Comparison of ENCODE assay signal across 15 cellular contexts in the genomic region with DNA sequence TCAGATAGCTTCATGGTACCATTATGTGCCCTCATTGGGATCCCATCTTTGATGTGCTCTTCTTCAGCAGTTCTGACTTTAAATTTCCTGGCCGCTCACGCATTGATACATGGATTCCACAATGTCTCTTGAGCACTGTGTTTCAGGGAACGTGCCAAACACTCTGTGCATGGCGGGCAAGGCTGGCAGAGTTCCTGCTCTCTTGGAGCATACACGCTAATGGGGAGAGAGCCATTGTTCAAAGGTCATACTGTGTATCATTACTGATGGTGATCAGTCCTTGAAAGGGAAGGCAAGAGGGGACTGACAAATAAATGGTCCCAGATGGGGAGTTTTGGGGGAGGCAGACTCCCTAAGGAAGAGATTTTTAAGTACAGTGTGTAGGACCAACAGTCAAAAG. TPM values are rescaled to one million over a fixed set of nuclear protein-coding genes. Genes with fewer than 3 reads are reported as not detected.
A peak's percentile ranks its signal among the peaks of the same experiment; 100 is the strongest.
DNase-seq lines count a peak whose midpoint lies in the region; ATAC-seq and TF ChIP-seq lines count a peak whose summit lies in the region.
"Had no signal": no experiment of that assay in that cellular context is flagged by ENCODE, and none has a peak within 500 bp of the region (broad histone marks: within the 10 kb centered on the region; RNA-seq: fewer than 3 reads in every experiment).

No MANE protein-coding gene starts in this region.

- no peak overlapping the region for H3K27ac Mint-ChIP-seq in activated CD8-positive, alpha-beta T cell treated with anti-CD3 and anti-CD28 coated beads, Interleukin-2, amount 10 ng/mL, durations not matched to agents 7 days and 5 days
- no peak overlapping the region for H3K27ac Mint-ChIP-seq in activated CD8-positive, alpha-beta T cell treated with anti-CD3 and anti-CD28 coated beads for 36 hours
- peak overlapping the region; percentile 60 for H3K27ac Mint-ChIP-seq in progenitor cell of endocrine pancreas
- H3K27ac Mint-ChIP-seq: CD4-positive, CD25-positive, alpha-beta regulatory T cell had no signal

- peaks cover 19% of the 10 kb centered on the region for H3K9me3 Mint-ChIP-seq in activated CD8-positive, alpha-beta T cell treated with anti-CD3 and anti-CD28 coated beads, Interleukin-2, amount 10 ng/mL, durations not matched to agents 7 days and 5 days (ENCODE audit: insufficient read depth)
- peaks cover 15% of the 10 kb centered on the region for H3K9me3 Mint-ChIP-seq in activated CD8-positive, alpha-beta T cell treated with anti-CD3 and anti-CD28 coated beads for 36 hours
- peaks cover 26% of the 10 kb centered on the region for H3K9me3 Mint-ChIP-seq in progenitor cell of endocrine pancreas (ENCODE audit: low read depth)

- no peak for ATAC-seq in activated CD8-positive, alpha-beta T cell treated with anti-CD3 and anti-CD28 coated beads, Interleukin-2, amount 10 ng/mL, durations not matched to agents 7 days and 5 days
- ATAC-seq in activated CD8-positive, alpha-beta T cell treated with anti-CD3 and anti-CD28 coated beads for 36 hours, result no peak
- peak; percentile 51 for ATAC-seq in left lobe of liver
- no peak for ATAC-seq in HG03039 (IDR thresholded peaks at IDR 0.05; ENCODE audit: unreplicated experiment)
- ATAC-seq: GM12878 had no signal

- POLR2A ChIA-PET in activated CD8-positive, alpha-beta T cell treated with anti-CD3 and anti-CD28 coated beads, Interleukin-2, amount 10 ng/mL, durations not matched to agents 7 days and 5 days (lab: Charles Lee), result no interaction called here
- POLR2A ChIA-PET in activated CD8-positive, alpha-beta T cell treated with anti-CD3 and anti-CD28 coated beads for 36 hours (lab: Charles Lee), result no interaction called here

- no peaks in the 10 kb centered on the region for H3K4me1 Mint-ChIP-seq in activated CD8-positive, alpha-beta T cell treated with anti-CD3 and anti-CD28 coated beads, Interleukin-2, amount 10 ng/mL, durations not matched to agents 7 days and 5 days (ENCODE audit: low read depth)
- H3K4me1 Mint-ChIP-seq in activated CD8-positive, alpha-beta T cell treated with anti-CD3 and anti-CD28 coated beads for 36 hours (ENCODE audit: low read depth), result no peaks in the 10 kb centered on the region
- peaks cover 4% of the 10 kb centered on the region for H3K4me1 Mint-ChIP-seq in progenitor cell of endocrine pancreas (ENCODE audit: low read depth)
- H3K4me1 Mint-ChIP-seq: CD4-positive, CD25-positive, alpha-beta regulatory T cell had no signal

- peaks cover 12% of the 10 kb centered on the region for H3K36me3 ChIP-seq in HAP-1 (replicated peaks)

- CTCF ChIA-PET in activated CD8-positive, alpha-beta T cell treated with anti-CD3 and anti-CD28 coated beads, Interleukin-2, amount 10 ng/mL, durations not matched to agents 7 days and 5 days (lab: Charles Lee), result no interaction called here
- CTCF ChIA-PET in activated CD8-positive, alpha-beta T cell treated with anti-CD3 and anti-CD28 coated beads for 36 hours (lab: Charles Lee), result interaction anchor here (1.2 kb wide), 1 partner anchor 218 kb away, joined by 3 read pairs; no protein-coding TSS in a partner anchor

- no peak overlapping the region for H3K4me3 Mint-ChIP-seq in activated CD8-positive, alpha-beta T cell treated with anti-CD3 and anti-CD28 coated beads, Interleukin-2, amount 10 ng/mL, durations not matched to agents 7 days and 5 days
- no peak overlapping the region for H3K4me3 Mint-ChIP-seq in activated CD8-positive, alpha-beta T cell treated with anti-CD3 and anti-CD28 coated beads for 36 hours
- no peak overlapping the region for H3K4me3 Mint-ChIP-seq in progenitor cell of endocrine pancreas (ENCODE audit: low read depth)
- H3K4me3 Mint-ChIP-seq: CD4-positive, CD25-positive, alpha-beta regulatory T cell had no signal

- in situ Hi-C loops in HAP-1 (cut with MboI; ENCODE audit: low sequenced_read_pairs), result loop anchor here (25.0 kb wide), 1 partner anchor 288 kb away; no protein-coding TSS in a partner anchor

- no peaks in the 10 kb centered on the region for H3K4me1 ChIP-seq in HAP-1

- intact Hi-C loops in activated CD8-positive, alpha-beta T cell treated with anti-CD3 and anti-CD28 coated beads for 36 hours (cut with micrococcal nuclease), result no loop called here

- no peaks in the 10 kb centered on the region for H3K27me3 ChIP-seq in HAP-1 (ENCODE audit: low read depth)

- DNase-seq in activated CD8-positive, alpha-beta T cell treated with anti-CD3 and anti-CD28 coated beads, Interleukin-2, amount 10 ng/mL, durations not matched to agents 7 days and 5 days, result peak; percentile 3
- no peak for DNase-seq in activated CD8-positive, alpha-beta T cell treated with anti-CD3 and anti-CD28 coated beads for 36 hours
- peak; percentile 3 for DNase-seq in D341Med (ENCODE audit: low spot score)
- DNase-seq in left lobe of liver (ENCODE audit: low spot score), result peak; percentile 37
- no peak for DNase-seq in progenitor cell of endocrine pancreas (ENCODE audit: low spot score, unreplicated experiment)
- no peak for DNase-seq in NCI-H187 treated with DMSO at 0.1 percent for 48 hours (lab: John Stamatoyannopoulos, UW)
- no peak for DNase-seq in HAP-1 (ENCODE audit: low spot score in 2 of 2)
- DNase-seq: Calu3; CD4-positive, CD25-positive, alpha-beta regulatory T cell; DMS79; GM23248 had no signal

- H3K9me3 ChIP-seq in HAP-1, result peaks cover 9% of the 10 kb centered on the region

- no peak overlapping the region for H3K4me3 ChIP-seq in HAP-1
- H3K4me3 ChIP-seq: GM12878, GM23248 had no signal

- TF ChIP-seq CTCF in activated CD8-positive, alpha-beta T cell treated with anti-CD3 and anti-CD28 coated beads for 36 hours (IDR thresholded peaks at IDR 0.05), result no peak
- TF ChIP-seq CTCF in progenitor cell of endocrine pancreas (IDR thresholded peaks at IDR 0.05; ENCODE audit: unreplicated experiment), result no peak

- peaks cover 3% of the 10 kb centered on the region for H3K36me3 Mint-ChIP-seq in activated CD8-positive, alpha-beta T cell treated with anti-CD3 and anti-CD28 coated beads, Interleukin-2, amount 10 ng/mL, durations not matched to agents 7 days and 5 days (ENCODE audit: low read depth)
- peaks cover 3% of the 10 kb centered on the region for H3K36me3 Mint-ChIP-seq in activated CD8-positive, alpha-beta T cell treated with anti-CD3 and anti-CD28 coated beads for 36 hours (ENCODE audit: low read depth)
- peaks cover 56% of the 10 kb centered on the region for H3K36me3 Mint-ChIP-seq in progenitor cell of endocrine pancreas (ENCODE audit: insufficient read depth)
- H3K36me3 Mint-ChIP-seq: CD4-positive, CD25-positive, alpha-beta regulatory T cell had no signal

- H3K27me3 Mint-ChIP-seq in activated CD8-positive, alpha-beta T cell treated with anti-CD3 and anti-CD28 coated beads, Interleukin-2, amount 10 ng/mL, durations not matched to agents 7 days and 5 days (ENCODE audit: low read depth), result peaks cover 2% of the 10 kb centered on the region
- no peaks in the 10 kb centered on the region for H3K27me3 Mint-ChIP-seq in activated CD8-positive, alpha-beta T cell treated with anti-CD3 and anti-CD28 coated beads for 36 hours
- no peaks in the 10 kb centered on the region for H3K27me3 Mint-ChIP-seq in progenitor cell of endocrine pancreas

RNA-seq across cellular contexts. Expression of a gene that starts 52.3 kb away (rescaled TPM):
- total RNA-seq in activated CD8-positive, alpha-beta T cell treated with anti-CD3 and anti-CD28 coated beads, Interleukin-2, amount 10 ng/mL, durations not matched to agents 7 days and 5 days, result not detected
- not detected for total RNA-seq in activated CD8-positive, alpha-beta T cell treated with anti-CD3 and anti-CD28 coated beads for 36 hours
- 6,364 TPM for total RNA-seq in left lobe of liver
- total RNA-seq in progenitor cell of endocrine pancreas, result 678 and 717 TPM in 2 replicates
- total RNA-seq: A673; CD4-positive, CD25-positive, alpha-beta regulatory T cell; G401; GM23248 had no signal

Comparison
In these comparisons a context has a peak if more than half of its experiments do, and no peak if none do; other contexts are left out.
1. DNase-seq: peak in activated CD8-positive, alpha-beta T cell treated with anti-CD3 and anti-CD28 coated beads, Interleukin-2, amount 10 ng/mL, durations not matched to agents 7 days and 5 days (single experiment), D341Med (single experiment) and left lobe of liver (single experiment); none in activated CD8-positive, alpha-beta T cell treated with anti-CD3 and anti-CD28 coated beads for 36 hours (single experiment), progenitor cell of endocrine pancreas (single experiment), NCI-H187 treated with DMSO at 0.1 percent for 48 hours (single experiment) and HAP-1 (0 of 2).
2. RNA of a gene that starts 52.3 kb away (total RNA-seq): 6,364 TPM in left lobe of liver (single experiment) and 678 to 717 TPM in progenitor cell of endocrine pancreas; not detected in activated CD8-positive, alpha-beta T cell treated with anti-CD3 and anti-CD28 coated beads, Interleukin-2, amount 10 ng/mL, durations not matched to agents 7 days and 5 days and not detected in activated CD8-positive, alpha-beta T cell treated with anti-CD3 and anti-CD28 coated beads for 36 hours; every median in the first group is over 100 times any median in the second.